8 cellular contexts compared by ENCODE assay signal in genomic region chr3:141311496-141312358, GRCh38. TPM values are rescaled to one million over a fixed set of nuclear protein-coding genes. Genes with fewer than 3 reads are reported as not detected.
DNase-seq lines count a peak whose midpoint lies in the region; ATAC-seq and TF ChIP-seq lines count a peak whose summit lies in the region.

No MANE protein-coding gene starts in this region.

- peak; percentile 93 to 98 (median 98) for DNase-seq in CD8-positive, alpha-beta T cell
- DNase-seq in NCI-H82 (lab: John Stamatoyannopoulos, UW) = peak; percentile 100
- DNase-seq in activated CD4-positive, alpha-beta memory T cell treated with anti-CD3 and anti-CD28 coated beads, Interleukin-2, amount 10 ng/mL, durations not matched to agents 7 days and 5 days = peak; percentile 99
- DNase-seq in lung (ENCODE audit: low spot score) = peak; percentile 99
- DNase-seq in stimulated activated CD4-positive, alpha-beta T cell treated with anti-CD3 and anti-CD28 coated beads, TNF-alpha, amount 100 ng/mL, for 4 hours (ENCODE audit: low read depth in 3 of 3) = peak; percentile 91 to 98 (median 94)

- H3K27ac Mint-ChIP-seq in CD8-positive, alpha-beta T cell = peak overlapping the region; percentile 96
- H3K27ac Mint-ChIP-seq in activated CD4-positive, alpha-beta memory T cell treated with anti-CD3 and anti-CD28 coated beads, Interleukin-2, amount 10 ng/mL, durations not matched to agents 7 days and 5 days = peak overlapping the region; percentile 86

- no peaks in the 10 kb centered on the region for H3K9me3 ChIP-seq in CD8-positive, alpha-beta T cell (ENCODE audit: low read length)
- H3K9me3 ChIP-seq in ectodermal cell (ENCODE audit: control insufficient read depth, low read length) (no peaks in the 10 kb centered on the region), lung (ENCODE audit: control insufficient read depth in 2 of 2, insufficient read depth in 1 of 2, low read length in 1 of 2) (no peaks in the 10 kb centered on the region)

- TF ChIP-seq CTCF in CD8-positive, alpha-beta T cell (IDR thresholded peaks at IDR 0.05) = peak; percentile 60
- TF ChIP-seq CTCF in lung (IDR thresholded peaks at IDR 0.05; ENCODE audit: control extremely low read depth, extremely low read depth) = peak; percentile 36

- intact Hi-C loops in CD8-positive, alpha-beta T cell (cut with DNase I, micrococcal nuclease) = loop anchor here (1.0 to 5.0 kb wide), 19 partner anchors 57 to 1691 kb away; partner anchors contain the start of genes RNF7 (in 2 of the 2), U2SURP (in 2 of the 2), XRN1 (in 2 of the 2) and PXYLP1 (in 1 of the 2)

- H3K4me1 ChIP-seq in CD8-positive, alpha-beta T cell (ENCODE audit: insufficient read depth, low read length) = peaks cover 43% of the 10 kb centered on the region
- H3K4me1 ChIP-seq in ectodermal cell (ENCODE audit: control insufficient read depth, insufficient read depth, low read length) = no peaks in the 10 kb centered on the region
- H3K4me1 ChIP-seq in lung (ENCODE audit: control insufficient read depth in 2 of 2, insufficient read depth in 2 of 2, low read length in 2 of 2) = peaks cover 5 to 10% of the 10 kb centered on the region in 2 donors

- POLR2A ChIA-PET in CD8-positive, alpha-beta T cell (lab: Charles Lee) = interaction anchor here (0.7 to 2.4 kb wide), 17 partner anchors 10 to 533 kb away, joined by 3 to 14 read pairs (median 5); partner anchors contain the start of genes PXYLP1 and RASA2
- POLR2A ChIA-PET in activated CD4-positive, alpha-beta memory T cell treated with anti-CD3 and anti-CD28 coated beads, Interleukin-2, amount 10 ng/mL, durations not matched to agents 7 days and 5 days (lab: Charles Lee) = interaction anchor here (0.7 to 3.3 kb wide), 31 partner anchors 8 to 486 kb away, joined by 3 to 31 read pairs (median 5); partner anchors contain the start of gene PXYLP1

- peak overlapping the region; percentile 93 for H3K4me3 Mint-ChIP-seq in CD8-positive, alpha-beta T cell
- H3K4me3 Mint-ChIP-seq in activated CD4-positive, alpha-beta memory T cell treated with anti-CD3 and anti-CD28 coated beads, Interleukin-2, amount 10 ng/mL, durations not matched to agents 7 days and 5 days = peak overlapping the region; percentile 93

- CTCF ChIA-PET in CD8-positive, alpha-beta T cell (lab: Charles Lee) = interaction anchor here (0.7 to 15.7 kb wide), 27 partner anchors 9 to 333 kb away, joined by 3 to 242 read pairs (median 5); no protein-coding TSS in a partner anchor
- CTCF ChIA-PET in activated CD4-positive, alpha-beta memory T cell treated with anti-CD3 and anti-CD28 coated beads, Interleukin-2, amount 10 ng/mL, durations not matched to agents 7 days and 5 days (lab: Charles Lee) = interaction anchor here (0.6 to 18.1 kb wide), 28 partner anchors 10 to 333 kb away, joined by 3 to 374 read pairs (median 4); partner anchors contain the start of gene PXYLP1

- H3K27ac ChIP-seq in CD8-positive, alpha-beta T cell (ENCODE audit: low read depth, low read length) = peak overlapping the region; percentile 61
- H3K27ac ChIP-seq in ectodermal cell (ENCODE audit: insufficient read depth, low read depth, low read length, poor library complexity, severe bottlenecking) (no peak overlapping the region), lung (ENCODE audit: low read depth in 1 of 2, low read length in 1 of 2) (peak overlapping the region; percentile 52 to 89)

- H3K36me3 Mint-ChIP-seq in CD8-positive, alpha-beta T cell = peaks cover 2% of the 10 kb centered on the region
- no peaks in the 10 kb centered on the region for H3K36me3 Mint-ChIP-seq in activated CD4-positive, alpha-beta memory T cell treated with anti-CD3 and anti-CD28 coated beads, Interleukin-2, amount 10 ng/mL, durations not matched to agents 7 days and 5 days (ENCODE audit: low read depth)

- peak overlapping the region; percentile 82 for H3K4me3 ChIP-seq in CD8-positive, alpha-beta T cell (ENCODE audit: low read depth, low read length)
- H3K4me3 ChIP-seq in ectodermal cell (ENCODE audit: insufficient read depth, low read depth, low read length) (peak overlapping the region; percentile 70), lung (peak overlapping the region; percentile 58)

- ATAC-seq in CD8-positive, alpha-beta T cell = peak; percentile 93
- ATAC-seq in GM19438 (IDR thresholded peaks at IDR 0.05; ENCODE audit: low read depth, unreplicated experiment) = peak; percentile 98
- peak; percentile 95 for ATAC-seq in HG03575 (IDR thresholded peaks at IDR 0.05; ENCODE audit: extremely low read depth, insufficient number of reproducible peaks, low FRiP score, unreplicated experiment)
- peak; percentile 99 for ATAC-seq in lung (ENCODE audit: insufficient read depth, low FRiP score)

- H3K27me3 ChIP-seq in CD8-positive, alpha-beta T cell (ENCODE audit: insufficient read depth, low read length) = no peaks in the 10 kb centered on the region
- H3K27me3 ChIP-seq in ectodermal cell (ENCODE audit: control insufficient read depth, insufficient read depth, low read length, poor library complexity, severe bottlenecking) (no peaks in the 10 kb centered on the region), lung (ENCODE audit: control insufficient read depth, insufficient read depth) (no peaks in the 10 kb centered on the region)

- peaks cover 53% of the 10 kb centered on the region for H3K4me1 Mint-ChIP-seq in CD8-positive, alpha-beta T cell (ENCODE audit: low read depth)
- peaks cover 58% of the 10 kb centered on the region for H3K4me1 Mint-ChIP-seq in activated CD4-positive, alpha-beta memory T cell treated with anti-CD3 and anti-CD28 coated beads, Interleukin-2, amount 10 ng/mL, durations not matched to agents 7 days and 5 days

- no peaks in the 10 kb centered on the region for H3K27me3 Mint-ChIP-seq in CD8-positive, alpha-beta T cell (ENCODE audit: low read depth)
- no peaks in the 10 kb centered on the region for H3K27me3 Mint-ChIP-seq in activated CD4-positive, alpha-beta memory T cell treated with anti-CD3 and anti-CD28 coated beads, Interleukin-2, amount 10 ng/mL, durations not matched to agents 7 days and 5 days

- 10% methylated on average over 43 of the region's 43 CpGs for whole genome bisulfite sequencing in ectodermal cell, 2 experiments
- 5% methylated on average over 43 of the region's 43 CpGs for WGBS in lung, 2 donors

- H3K36me3 ChIP-seq in CD8-positive, alpha-beta T cell (ENCODE audit: insufficient read depth, low read length) = no peaks in the 10 kb centered on the region
- H3K36me3 ChIP-seq in ectodermal cell (ENCODE audit: control insufficient read depth, insufficient read depth, low read length) (no peaks in the 10 kb centered on the region), lung (ENCODE audit: control insufficient read depth in 2 of 2, insufficient read depth in 2 of 2, low read length in 2 of 2) (no peaks in the 10 kb centered on the region)

- no peaks in the 10 kb centered on the region for H3K9me3 Mint-ChIP-seq in CD8-positive, alpha-beta T cell
- no peaks in the 10 kb centered on the region for H3K9me3 Mint-ChIP-seq in activated CD4-positive, alpha-beta memory T cell treated with anti-CD3 and anti-CD28 coated beads, Interleukin-2, amount 10 ng/mL, durations not matched to agents 7 days and 5 days

RNA-seq across cellular contexts. Expression of gene ZBTB38, which starts 56.6 kb away (rescaled TPM):
- 10 to 100 TPM; 22.7 to 24.3 TPM for total RNA-seq in CD8-positive, alpha-beta T cell
- total RNA-seq in activated CD4-positive, alpha-beta memory T cell treated with anti-CD3 and anti-CD28 coated beads, Interleukin-2, amount 10 ng/mL, durations not matched to agents 7 days and 5 days = 10 to 100 TPM; 36.0 to 39.6 TPM
- polyA plus RNA-seq in ectodermal cell (2013, experiment 1 of 4) = 19.1 TPM
- polyA plus RNA-seq in ectodermal cell (2013, experiment 2 of 4) = 17.8 TPM
- polyA plus RNA-seq in ectodermal cell (2013, experiment 3 of 4) = 14.9 TPM
- polyA plus RNA-seq in ectodermal cell (2013, experiment 4 of 4) = 19.6 TPM
- total RNA-seq in lung = 100 to 1,000 TPM in 1 of 2 donors, 10 to 100 TPM in 1; 83.0 to 111 TPM
- polyA plus RNA-seq in lung = 10 to 100 TPM in 1 of 2 donors, 1 to 10 TPM in 1; 9.3 to 24.1 TPM
